Comparison of ENCODE assay signal across 8 cellular contexts in genomic region chr1:85258536-85259117, GRCh38. TPM values are rescaled to one million over a fixed set of nuclear protein-coding genes. Genes with fewer than 3 reads are reported as not detected.
DNase-seq lines count a peak whose midpoint lies in the region; ATAC-seq and TF ChIP-seq lines count a peak whose summit lies in the region.

No MANE protein-coding gene starts in this region.

- peak overlapping the region; percentile 88 for H3K27ac ChIP-seq in neural cell (ENCODE audit: low read length)

- DNase-seq in CD1c-positive myeloid dendritic cell (ENCODE audit: extremely low spot score), result peak; percentile 35
- peak; percentile 53 for DNase-seq in NAMALWA (ENCODE audit: low spot score)
- DNase-seq in effector memory CD8-positive, alpha-beta T cell, result no peak
- no peak for DNase-seq in Ammon's horn (ENCODE audit: low spot score)
- no peak for DNase-seq in germinal center (ENCODE audit: low spot score)

- no peaks in the 10 kb centered on the region for H3K36me3 ChIP-seq in neural cell (ENCODE audit: insufficient read depth, low read length)

- peak overlapping the region; percentile 85 for H3K4me2 ChIP-seq in neural cell (ENCODE audit: low read length)

- no peak for ATAC-seq in effector memory CD8-positive, alpha-beta T cell (replicated peaks)
- no peak for ATAC-seq in HG03039 (IDR thresholded peaks at IDR 0.05; ENCODE audit: unreplicated experiment)
- ATAC-seq in GM19035 (IDR thresholded peaks at IDR 0.05; ENCODE audit: unreplicated experiment), result no peak

- H3K36me3 Mint-ChIP-seq in effector memory CD8-positive, alpha-beta T cell (ENCODE audit: insufficient read depth), result peaks cover 55% of the 10 kb centered on the region

- peak overlapping the region; percentile 93 for H3K9ac ChIP-seq in neural cell (ENCODE audit: low read length)

- H3K9me3 ChIP-seq in neural cell (ENCODE audit: low read length), result no peaks in the 10 kb centered on the region

- peaks cover 24 to 35% of the 10 kb centered on the region in 2 donors for H3K4me1 Mint-ChIP-seq in effector memory CD8-positive, alpha-beta T cell (ENCODE audit: low read depth in 2 of 2)

- no peaks in the 10 kb centered on the region for H3K9me3 Mint-ChIP-seq in effector memory CD8-positive, alpha-beta T cell

- TF ChIP-seq EP300 in neural cell (conservative IDR thresholded peaks at IDR 0.05; ENCODE audit: poor library complexity, severe bottlenecking), result no peak

- H3K4me3 ChIP-seq in neural cell (ENCODE audit: low read length), result peak overlapping the region; percentile 93

- peak overlapping the region; percentile 96 to 98 for H3K27ac Mint-ChIP-seq in effector memory CD8-positive, alpha-beta T cell

- H3K9me2 ChIP-seq in neural cell (ENCODE audit: insufficient read depth, low read length), result no peaks in the 10 kb centered on the region

- no peak overlapping the region for H2AFZ ChIP-seq in neural cell (ENCODE audit: low read depth, low read length)

- H3K27me3 Mint-ChIP-seq in effector memory CD8-positive, alpha-beta T cell, result no peaks in the 10 kb centered on the region

- peaks cover 23% of the 10 kb centered on the region for H3K79me2 ChIP-seq in neural cell (replicated peaks; ENCODE audit: insufficient read depth, low read length)

- no peak for TF ChIP-seq CTCF in neural cell (IDR thresholded peaks at IDR 0.05; ENCODE audit: poor library complexity, severe bottlenecking)

- H3K4me3 Mint-ChIP-seq in effector memory CD8-positive, alpha-beta T cell, result peak overlapping the region; percentile 96 to 98

- no peaks in the 10 kb centered on the region for H3F3A ChIP-seq in neural cell (ENCODE audit: insufficient read depth, low read length, poor library complexity, severe bottlenecking)

- TF ChIP-seq RAD21 in neural cell (conservative IDR thresholded peaks at IDR 0.05), result no peak

- no peaks in the 10 kb centered on the region for H4K20me1 ChIP-seq in neural cell (ENCODE audit: insufficient read depth)

- H3K27me3 ChIP-seq in neural cell (ENCODE audit: insufficient read depth, low read depth, low read length), result no peaks in the 10 kb centered on the region

TF ChIP-seq in neural cell, 6 proteins besides CTCF, POLR2A, EP300 and RAD21:
- TF ChIP-seq EZH2 (IDR thresholded peaks at IDR 0.05; ENCODE audit: borderline replicate concordance, insufficient read depth, low read length, poor library complexity, severe bottlenecking), result no peak

RNA-seq across cellular contexts. Expression of gene C1orf52, which starts 0.8 kb away (rescaled TPM):
- polyA plus RNA-seq in neural cell, result 94.6 and 103 TPM in 2 replicates
- polyA minus RNA-seq in neural cell, result 45.0 and 45.8 TPM in 2 replicates

RNA-seq across cellular contexts. Expression of gene BCL10, which starts 17.8 kb away (rescaled TPM):
- 17.3 and 18.9 TPM in 2 replicates for polyA plus RNA-seq in neural cell
- polyA minus RNA-seq in neural cell, result 43.6 and 44.3 TPM in 2 replicates

RNA-seq across cellular contexts. Expression of gene SYDE2, which starts 57.8 kb away (rescaled TPM):
- polyA plus RNA-seq in neural cell, result 0.66 and 0.90 TPM in 2 replicates
- polyA minus RNA-seq in neural cell, result 6.6 and 7.9 TPM in 2 replicates

Comparison
In these comparisons a context has a peak if more than half of its experiments do, and no peak if none do; other contexts are left out.
1. DNase-seq: peak in CD1c-positive myeloid dendritic cell (single experiment) and NAMALWA (single experiment); none in effector memory CD8-positive, alpha-beta T cell (0 of 3), Ammon's horn (single experiment) and germinal center (single experiment).